ENCODE assay signal across 16 cellular contexts in the genomic region with DNA sequence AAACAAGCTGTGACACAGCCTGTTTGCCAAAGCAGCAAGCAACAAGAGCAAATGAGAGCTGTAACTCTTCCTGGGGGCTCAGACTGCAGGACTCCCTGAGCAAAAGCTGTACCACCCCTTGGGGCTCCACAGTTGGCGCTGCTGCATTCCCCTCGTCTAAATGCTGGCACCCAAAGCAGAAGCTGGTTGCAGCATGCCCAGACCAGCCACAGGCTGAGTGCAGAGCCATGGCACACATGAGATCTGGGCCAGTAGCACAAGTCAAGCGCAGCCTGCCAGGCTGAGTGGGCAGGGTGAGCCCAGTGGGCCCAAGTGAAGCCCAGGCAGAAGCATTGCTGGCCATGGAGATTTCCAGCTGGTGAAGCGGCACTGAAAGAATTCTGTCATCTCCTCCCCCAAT.
DNase-seq lines count a peak whose midpoint lies in the region; ATAC-seq and TF ChIP-seq lines count a peak whose summit lies in the region.
"Had no signal": no experiment of that assay in that cellular context is flagged by ENCODE, and none has a peak within 500 bp of the region (broad histone marks: within the 10 kb centered on the region; RNA-seq: fewer than 3 reads in every experiment).

No MANE protein-coding gene starts in this region.

- H3K9me3 Mint-ChIP-seq in stimulated activated naive CD8-positive, alpha-beta T cell treated with anti-CD3 and anti-CD28 coated beads, Interleukin-15, amount 100 ng/mL, for 72 hours = no peaks in the 10 kb centered on the region
- H3K9me3 Mint-ChIP-seq in mesothelial cell of epicardium = peaks cover 15% of the 10 kb centered on the region
- H3K9me3 Mint-ChIP-seq: CD8-positive, alpha-beta T cell had no signal

- H3K27me3 ChIP-seq in foreskin keratinocyte = peaks cover 6% of the 10 kb centered on the region
- H3K27me3 ChIP-seq: BLaER1 treated with 17β-estradiol and CSF1 and Interleukin-3, amounts not matched to agents 10 nM and 100 nM had no signal

- no peak overlapping the region for H3K27ac ChIP-seq in foreskin keratinocyte
- H3K27ac ChIP-seq: BLaER1 treated with 17β-estradiol and CSF1 and Interleukin-3, amounts not matched to agents 10 nM and 100 nM had no signal

- no peak for TF ChIP-seq CTCF in foreskin keratinocyte (conservative IDR thresholded peaks at IDR 0.05)
- no peak for TF ChIP-seq CTCF in mesothelial cell of epicardium (IDR thresholded peaks at IDR 0.05; ENCODE audit: unreplicated experiment)

- H3K4me1 Mint-ChIP-seq in stimulated activated naive CD8-positive, alpha-beta T cell treated with anti-CD3 and anti-CD28 coated beads, Interleukin-15, amount 100 ng/mL, for 72 hours = no peaks in the 10 kb centered on the region
- no peaks in the 10 kb centered on the region for H3K4me1 Mint-ChIP-seq in mesothelial cell of epicardium
- H3K4me1 Mint-ChIP-seq: B cell, IgD-negative memory B cell had no signal

- ATAC-seq in stimulated activated naive CD8-positive, alpha-beta T cell treated with anti-CD3 and anti-CD28 coated beads, Interleukin-15, amount 100 ng/mL, for 72 hours = peak; percentile 31
- ATAC-seq in stimulated activated naive CD8-positive, alpha-beta T cell treated with anti-CD3 and anti-CD28 coated beads, Interleukin-15, Interleukin-2, amounts not matched to agents 100 U/mL and 50 U/mL, for 24 hours = no peak
- ATAC-seq in foreskin keratinocyte = peak; percentile 44
- peak; percentile 38 for ATAC-seq in sciatic nerve
- no peak for ATAC-seq in HG03045 (IDR thresholded peaks at IDR 0.05; ENCODE audit: unreplicated experiment)
- ATAC-seq in activated CD4-positive, CD25-positive, alpha-beta regulatory T cell treated with anti-CD3 and anti-CD28 coated beads, Interleukin-2, amount 50 U/mL, for 24 hours = no peak
- ATAC-seq: CD8-positive, alpha-beta T cell; HepG2 had no signal

- H3K27ac Mint-ChIP-seq in stimulated activated naive CD8-positive, alpha-beta T cell treated with anti-CD3 and anti-CD28 coated beads, Interleukin-15, amount 100 ng/mL, for 72 hours = no peak overlapping the region
- H3K27ac Mint-ChIP-seq in mesothelial cell of epicardium = no peak overlapping the region
- H3K27ac Mint-ChIP-seq: B cell; CD8-positive, alpha-beta T cell; IgD-negative memory B cell had no signal

- no peaks in the 10 kb centered on the region for H3K4me1 ChIP-seq in foreskin keratinocyte
- H3K4me1 ChIP-seq: BLaER1 treated with 17β-estradiol and CSF1 and Interleukin-3, amounts not matched to agents 10 nM and 100 nM; HAP-1 had no signal

- H3K4me3 Mint-ChIP-seq in stimulated activated naive CD8-positive, alpha-beta T cell treated with anti-CD3 and anti-CD28 coated beads, Interleukin-15, amount 100 ng/mL, for 72 hours = no peak overlapping the region
- H3K4me3 Mint-ChIP-seq in mesothelial cell of epicardium = no peak overlapping the region
- H3K4me3 Mint-ChIP-seq: B cell; CD8-positive, alpha-beta T cell had no signal

- H3K36me3 Mint-ChIP-seq in mesothelial cell of epicardium = peaks cover 2% of the 10 kb centered on the region
- H3K36me3 Mint-ChIP-seq: CD8-positive, alpha-beta T cell; IgD-negative memory B cell had no signal

- no peaks in the 10 kb centered on the region for H3K27me3 Mint-ChIP-seq in stimulated activated naive CD8-positive, alpha-beta T cell treated with anti-CD3 and anti-CD28 coated beads, Interleukin-15, amount 100 ng/mL, for 72 hours
- no peaks in the 10 kb centered on the region for H3K27me3 Mint-ChIP-seq in mesothelial cell of epicardium (ENCODE audit: low read depth)
- H3K27me3 Mint-ChIP-seq: B cell, IgD-negative memory B cell had no signal

- intact Hi-C loops in sciatic nerve (cut with DNase I) = no loop called here

- no peak for DNase-seq in stimulated activated naive CD8-positive, alpha-beta T cell treated with anti-CD3 and anti-CD28 coated beads, Interleukin-15, amount 100 ng/mL, for 72 hours
- no peak for DNase-seq in stimulated activated naive CD8-positive, alpha-beta T cell treated with anti-CD3 and anti-CD28 coated beads, Interleukin-15, Interleukin-2, amounts not matched to agents 100 U/mL and 50 U/mL, for 24 hours
- DNase-seq in foreskin keratinocyte = peak in 1 of 2 donors; percentile 26
- no peak for DNase-seq in sciatic nerve (ENCODE audit: low spot score)
- DNase-seq in mesothelial cell of epicardium (ENCODE audit: low spot score in 2 of 2, unreplicated experiment in 2 of 2) = no peak
- DNase-seq: Calu3; CD8-positive, alpha-beta T cell; DMS79 treated with DMSO at 0.1 percent for 48 hours; GF-D8 had no signal

Comparison
In these comparisons a context has a peak if more than half of its experiments do, and no peak if none do; other contexts are left out.
1. ATAC-seq: peak in stimulated activated naive CD8-positive, alpha-beta T cell treated with anti-CD3 and anti-CD28 coated beads, Interleukin-15, amount 100 ng/mL, for 72 hours (single experiment), foreskin keratinocyte (single experiment) and sciatic nerve (single experiment); none in stimulated activated naive CD8-positive, alpha-beta T cell treated with anti-CD3 and anti-CD28 coated beads, Interleukin-15, Interleukin-2, amounts not matched to agents 100 U/mL and 50 U/mL, for 24 hours (single experiment), HG03045 (single experiment) and activated CD4-positive, CD25-positive, alpha-beta regulatory T cell treated with anti-CD3 and anti-CD28 coated beads, Interleukin-2, amount 50 U/mL, for 24 hours (0 of 2).